In genomic region chr1:1921901-1922753, GRCh38 we compare ENCODE assay signal across 1 cellular context.
TF ChIP-seq lines count a peak whose summit lies in the region.

No MANE protein-coding gene starts in this region.

TF ChIP-seq in HepG2, 621 proteins besides CTCF, POLR2A, EP300 and RAD21 (continued from another document):
- TF ChIP-seq ZNF816 (CRISPR knock-in tag; IDR thresholded peaks at IDR 0.05; ENCODE audit: borderline replicate concordance) (no peak), ZNF205 (CRISPR knock-in tag; IDR thresholded peaks at IDR 0.05) (no peak), FOXO1 (CRISPR knock-in tag; IDR thresholded peaks at IDR 0.05) (no peak)
